27 cellular contexts compared by ENCODE assay signal in genomic region chr9:95067057-95067456, GRCh38.
A peak's percentile ranks its signal among the peaks of the same experiment; 100 is the strongest.
DNase-seq lines count a peak whose midpoint lies in the region; ATAC-seq, FAIRE-seq and TF ChIP-seq lines count a peak whose summit lies in the region.
"Had no signal": no experiment of that assay in that cellular context is flagged by ENCODE, and none has a peak within 500 bp of the region (broad histone marks: within the 10 kb centered on the region; RNA-seq: fewer than 3 reads in every experiment).

No MANE protein-coding gene starts in this region.

- no peak overlapping the region for H3K4me3 ChIP-seq in HepG2 (replicated peaks in 1 of 3; ENCODE audit: insufficient read depth in 1 of 3, low read depth in 2 of 3, low read length in 3 of 3)
- H3K4me3 ChIP-seq in right lobe of liver, result no peak overlapping the region
- no peak overlapping the region for H3K4me3 ChIP-seq in hepatocyte
- H3K4me3 ChIP-seq in gastrocnemius medialis, result no peak overlapping the region
- no peak overlapping the region for H3K4me3 ChIP-seq in aorta (ENCODE audit: low read length in 2 of 2)
- H3K4me3 ChIP-seq: GM23338, Peyer's patch had no signal

- H3K27ac ChIP-seq in HepG2 (ENCODE audit: extremely low read length, insufficient read depth, low read length), result peak overlapping the region; percentile 91
- H3K27ac ChIP-seq in right lobe of liver, result peak overlapping the region in 1 of 3 donors; percentile 87
- H3K27ac ChIP-seq in hepatocyte, result peak overlapping the region; percentile 96
- peak overlapping the region; percentile 85 to 96 (median 91) for H3K27ac ChIP-seq in gastrocnemius medialis
- H3K27ac ChIP-seq in aorta (ENCODE audit: low read depth in 1 of 2, low read length in 2 of 2), result peak overlapping the region; percentile 44 to 75

- peaks cover 32% of the 10 kb centered on the region for H4K20me1 ChIP-seq in HepG2 (ENCODE audit: insufficient read depth, low read length)
- peaks cover 84% of the 10 kb centered on the region for H4K20me1 ChIP-seq in hepatocyte (ENCODE audit: insufficient read depth, poor library complexity, severe bottlenecking)

- in situ Hi-C loops in HepG2 (cut with HindIII; ENCODE audit: extremely low pct_ligation_motif_present, low pct_unique_long_range_greater_than_20kb), result no loop called here
- in situ Hi-C loops in gastrocnemius medialis (cut with MboI; ENCODE audit: low sequenced_read_pairs in 4 of 4), result no loop called here

- TF ChIP-seq CTCF in HepG2 (CRISPR knock-in tag; IDR thresholded peaks at IDR 0.05) (no peak), right lobe of liver (IDR thresholded peaks at IDR 0.05) (no peak), hepatocyte (IDR thresholded peaks at IDR 0.05; ENCODE audit: poor library complexity) (no peak), gastrocnemius medialis (IDR thresholded peaks at IDR 0.05 in 4 of 5, conservative IDR thresholded peaks at IDR 0.05 in 1 of 5) (no peak)

- TF ChIP-seq EP300 in HepG2 (IDR thresholded peaks at IDR 0.05; ENCODE audit: low read depth in 2 of 2, low read length in 2 of 2) (no peak), HepG2 (CRISPR knock-in tag; IDR thresholded peaks at IDR 0.05; ENCODE audit: borderline replicate concordance) (no peak)

- H3K4me2 ChIP-seq in HepG2 (ENCODE audit: low read depth, low read length) (no peak overlapping the region), hepatocyte (peak overlapping the region; percentile 26)
- H3K4me2 ChIP-seq: GM23338 had no signal

- ATAC-seq in HepG2, result no peak
- ATAC-seq in right lobe of liver, result no peak
- ATAC-seq in gastrocnemius medialis, result no peak
- no peak for ATAC-seq in aorta (ENCODE audit: low FRiP score)
- no peak for ATAC-seq in GM18511 (IDR thresholded peaks at IDR 0.05; ENCODE audit: unreplicated experiment)
- no peak for ATAC-seq in HG03139 (IDR thresholded peaks at IDR 0.05; ENCODE audit: unreplicated experiment)
- no peak for ATAC-seq in HG03439 (IDR thresholded peaks at IDR 0.05; ENCODE audit: unreplicated experiment)
- ATAC-seq: activated CD4-positive, alpha-beta T cell treated with anti-CD3 and anti-CD28 coated beads for 36 hours; activated T-cell treated with anti-CD3 and anti-CD28 coated beads, Interleukin-2, amount 50 U/mL, for 72 hours; GM23338; stimulated activated naive CD8-positive, alpha-beta T cell treated with anti-CD3 and anti-CD28 coated beads, Interleukin-15, Interleukin-2, amounts not matched to agents 100 U/mL and 50 U/mL, for 24 hours had no signal

- H3K79me2 ChIP-seq in HepG2 (ENCODE audit: insufficient read depth, low read length) (peaks cover 90% of the 10 kb centered on the region), hepatocyte (peaks cover 97% of the 10 kb centered on the region)

- H2AFZ ChIP-seq in HepG2 (ENCODE audit: low read length) (no peak overlapping the region), hepatocyte (no peak overlapping the region)
- H2AFZ ChIP-seq: GM23338 had no signal

- TF ChIP-seq POLR2A in HepG2 (IDR thresholded peaks at IDR 0.05; ENCODE audit: insufficient read depth in 1 of 2, low read depth in 2 of 2, low read length in 2 of 2) (no peak), right lobe of liver (IDR thresholded peaks at IDR 0.05) (no peak), gastrocnemius medialis (IDR thresholded peaks at IDR 0.05) (no peak)

- CTCF ChIA-PET in HepG2 (lab: Yijun Ruan, JAX; ENCODE audit: low intra/inter-chr PET ratio, low total read pairs), result no interaction called here

- no peak for TF ChIP-seq RAD21 in HepG2 (CRISPR knock-in tag; IDR thresholded peaks at IDR 0.05)

- no peaks in the 10 kb centered on the region for H3K9me3 ChIP-seq in HepG2 (ENCODE audit: low read length)
- no peaks in the 10 kb centered on the region for H3K9me3 ChIP-seq in right lobe of liver
- H3K9me3 ChIP-seq in hepatocyte (ENCODE audit: low read depth), result no peaks in the 10 kb centered on the region
- no peaks in the 10 kb centered on the region for H3K9me3 ChIP-seq in gastrocnemius medialis
- no peaks in the 10 kb centered on the region for H3K9me3 ChIP-seq in aorta (ENCODE audit: control insufficient read depth, low read length)
- H3K9me3 ChIP-seq: Peyer's patch had no signal

- H3K36me3 ChIP-seq in HepG2 (replicated peaks in 1 of 2; ENCODE audit: control insufficient read depth in 1 of 2, insufficient read depth in 2 of 2, low read length in 2 of 2) (peaks cover 30 to 67% of the 10 kb centered on the region in 2 experiments), right lobe of liver (peaks cover 0 to 68% (median 15%) of the 10 kb centered on the region in 4 donors), hepatocyte (replicated peaks; ENCODE audit: insufficient read depth, low read depth) (no peaks in the 10 kb centered on the region), gastrocnemius medialis (peaks cover 0 to 15% of the 10 kb centered on the region in 2 donors), aorta (ENCODE audit: control insufficient read depth in 1 of 2, insufficient read depth in 2 of 2, low read length in 1 of 2) (peaks cover 1 to 2% of the 10 kb centered on the region in 2 donors)

- no peak for FAIRE-seq in HepG2 (lab: Jason Lieb, UNC)
- FAIRE-seq: bronchial epithelial cell, urothelium cell line had no signal

- 96% methylated on average over 6 of the region's 6 CpGs for WGBS in HepG2 (ENCODE audit: low lambda C conversion rate)
- 98% methylated on average over 6 of the region's 6 CpGs for WGBS in right lobe of liver (ENCODE audit: insufficient coverage, low coverage, low lambda C conversion rate, missing lambda C conversion rate)
- WGBS in hepatocyte (ENCODE audit: low lambda C conversion rate, missing lambda C conversion rate), result 91% methylated on average over 6 of the region's 6 CpGs
- WGBS in aorta, 2 donors, result 29 to 31% methylated on average over 6 of the region's 6 CpGs

- H3K9ac ChIP-seq in HepG2 (ENCODE audit: insufficient read depth, low read depth, low read length), result no peak overlapping the region

- intact Hi-C loops in HepG2 (cut with micrococcal nuclease; ENCODE audit: unreplicated experiment) (no loop called here), right lobe of liver (cut with DNase I) (no loop called here), gastrocnemius medialis (cut with DNase I; ENCODE audit: low total_unique reads) (loop anchor here (5.0 kb wide), 1 partner anchor 60 kb away; no protein-coding TSS in a partner anchor), aorta (cut with DNase I) (no loop called here)

- no peaks in the 10 kb centered on the region for H3K9me2 ChIP-seq in hepatocyte (replicated peaks; ENCODE audit: insufficient read depth)

- POLR2A ChIA-PET in HepG2 (lab: Yijun Ruan, JAX), result interaction anchor here (4.8 kb wide), 1 partner anchor 43 kb away, joined by 52 read pairs; no protein-coding TSS in a partner anchor

- H3K4me1 ChIP-seq in HepG2 (ENCODE audit: insufficient read depth, low read length), result peaks cover 85% of the 10 kb centered on the region
- H3K4me1 ChIP-seq in right lobe of liver, result peaks cover 0 to 66% (median 27%) of the 10 kb centered on the region in 4 donors
- H3K4me1 ChIP-seq in hepatocyte (ENCODE audit: insufficient read depth), result peaks cover 44% of the 10 kb centered on the region
- peaks cover 100% of the 10 kb centered on the region in 2 donors for H3K4me1 ChIP-seq in gastrocnemius medialis
- peaks cover 4 to 12% of the 10 kb centered on the region in 2 donors for H3K4me1 ChIP-seq in aorta (ENCODE audit: control insufficient read depth in 1 of 2, insufficient read depth in 2 of 2, low read length in 2 of 2)

- DNase-seq in HepG2 (ENCODE audit: low spot score), result no peak
- no peak for DNase-seq in right lobe of liver
- DNase-seq in hepatocyte (ENCODE audit: low spot score), result no peak
- no peak for DNase-seq in gastrocnemius medialis
- DNase-seq in aorta, result peak in 1 of 2 donors; percentile 66
- DNase-seq: ACHN; activated CD4-positive, alpha-beta T cell treated with anti-CD3 and anti-CD28 coated beads for 36 hours; activated naive CD4-positive, alpha-beta T cell treated with Interleukin-2 at 50 U/mL for 16 hours; activated T-cell treated with anti-CD3 and anti-CD28 coated beads, Interleukin-2, amount 50 U/mL, for 72 hours; dermis blood vessel endothelial cell; GDM1; mesendoderm; naive B cell; NCI-H2171 treated with DMSO at 0.1 percent for 48 hours; NCI-H524 treated with DMSO at 0.1 percent for 48 hours; nucleus accumbens; Peyer's patch; retina; stimulated activated CD4-positive, alpha-beta T cell treated with anti-CD3 and anti-CD28 coated beads, Interleukin-15, amount 100 ng/mL, for 24 hours; stimulated activated naive CD8-positive, alpha-beta T cell treated with anti-CD3 and anti-CD28 coated beads, Interleukin-15, Interleukin-2, amounts not matched to agents 100 U/mL and 50 U/mL, for 24 hours; T-helper 2 cell had no signal

- H3K27me3 ChIP-seq in HepG2 (ENCODE audit: control insufficient read depth in 1 of 2, insufficient read depth in 2 of 2, low read length in 2 of 2) (no peaks in the 10 kb centered on the region), right lobe of liver (no peaks in the 10 kb centered on the region), hepatocyte (no peaks in the 10 kb centered on the region), gastrocnemius medialis (no peaks in the 10 kb centered on the region), aorta (ENCODE audit: control insufficient read depth in 1 of 2, insufficient read depth in 2 of 2, low read length in 1 of 2) (no peaks in the 10 kb centered on the region)
- H3K27me3 ChIP-seq: Peyer's patch had no signal

- no TSS peak for BruUV-seq in HepG2 (replicated peaks; lab: Mats Ljungman, UMichigan)

TF ChIP-seq in HepG2, 621 proteins besides CTCF, POLR2A, EP300 and RAD21 (continues in another document):
- no peak for TF ChIP-seq GABPB1 (CRISPR knock-in tag; IDR thresholded peaks at IDR 0.05)
